In genomic region chr11:83709434-83709833, GRCh38 we compare ENCODE assay signal across 19 cellular contexts.
"Had no signal": no experiment of that assay in that cellular context is flagged by ENCODE, and none has a peak within 500 bp of the region (broad histone marks: within the 10 kb centered on the region; RNA-seq: fewer than 3 reads in every experiment).

No MANE protein-coding gene starts in this region.

- H3K9me3 ChIP-seq: heart right ventricle, mucosa of descending colon, neutrophil, right atrium auricular region, sigmoid colon, testis, transverse colon had no signal

- H3K27me3 ChIP-seq: heart right ventricle, neutrophil, right atrium auricular region, sigmoid colon, testis, transverse colon had no signal

- H3K9me3 Mint-ChIP-seq: stimulated activated naive B cell treated with anti-CD40 and anti-IgM and Interleukin-4, amounts not matched to agents 10 μg/mL and 1 μg/mL and 100 μg/mL, for 72 hours; stimulated activated naive CD8-positive, alpha-beta T cell treated with anti-CD3 and anti-CD28 coated beads, Interleukin-15, amount 100 ng/mL, for 72 hours had no signal

- H3K36me3 ChIP-seq: heart right ventricle, neutrophil, right atrium auricular region, sigmoid colon, transverse colon had no signal

- H3K36me3 Mint-ChIP-seq: naive thymus-derived CD8-positive, alpha-beta T cell; stimulated activated naive B cell treated with anti-CD40 and anti-IgM and Interleukin-4, amounts not matched to agents 10 μg/mL and 1 μg/mL and 100 μg/mL, for 72 hours had no signal

- DNase-seq: effector CD4-positive, alpha-beta T cell; heart right ventricle; hypothalamus; kidney glomerular epithelial cell; mammary epithelial cell; mucosa of descending colon; naive thymus-derived CD8-positive, alpha-beta T cell; posterior cingulate gyrus; sigmoid colon; stimulated activated CD4-positive, alpha-beta T cell treated with anti-CD3 and anti-CD28 coated beads, Interleukin-2, amount 100 ng/mL, for 24 hours; stimulated activated CD4-positive, alpha-beta T cell treated with anti-CD3 and anti-CD28 coated beads, Interleukin-4, amount 100 ng/mL, for 4 hours; stimulated activated naive B cell treated with anti-CD40 and anti-IgM and Interleukin-4, amounts not matched to agents 10 μg/mL and 1 μg/mL and 100 μg/mL, for 72 hours; stimulated activated naive CD8-positive, alpha-beta T cell treated with anti-CD3 and anti-CD28 coated beads, Interleukin-15, amount 100 ng/mL, for 72 hours; testis; transverse colon had no signal

- H3K4me3 ChIP-seq: coronary artery, heart right ventricle, mucosa of descending colon, right atrium auricular region, sigmoid colon, skin epidermis, testis, transverse colon had no signal

- H3K4me1 Mint-ChIP-seq: naive thymus-derived CD8-positive, alpha-beta T cell; stimulated activated naive B cell treated with anti-CD40 and anti-IgM and Interleukin-4, amounts not matched to agents 10 μg/mL and 1 μg/mL and 100 μg/mL, for 72 hours; stimulated activated naive CD8-positive, alpha-beta T cell treated with anti-CD3 and anti-CD28 coated beads, Interleukin-15, amount 100 ng/mL, for 72 hours had no signal

- H3K27ac Mint-ChIP-seq: naive thymus-derived CD8-positive, alpha-beta T cell; stimulated activated naive B cell treated with anti-CD40 and anti-IgM and Interleukin-4, amounts not matched to agents 10 μg/mL and 1 μg/mL and 100 μg/mL, for 72 hours; stimulated activated naive CD8-positive, alpha-beta T cell treated with anti-CD3 and anti-CD28 coated beads, Interleukin-15, amount 100 ng/mL, for 72 hours had no signal

- H3K4me3 Mint-ChIP-seq: naive thymus-derived CD8-positive, alpha-beta T cell; stimulated activated naive B cell treated with anti-CD40 and anti-IgM and Interleukin-4, amounts not matched to agents 10 μg/mL and 1 μg/mL and 100 μg/mL, for 72 hours; stimulated activated naive CD8-positive, alpha-beta T cell treated with anti-CD3 and anti-CD28 coated beads, Interleukin-15, amount 100 ng/mL, for 72 hours had no signal

- H3K4me1 ChIP-seq: heart right ventricle, right atrium auricular region, testis, transverse colon had no signal

- H3K27ac ChIP-seq: coronary artery, heart right ventricle, neutrophil, right atrium auricular region, sigmoid colon, skin epidermis, testis, transverse colon had no signal

- ATAC-seq: heart right ventricle; mucosa of descending colon; naive thymus-derived CD8-positive, alpha-beta T cell; stimulated activated naive B cell treated with anti-CD40 and anti-IgM and Interleukin-4, amounts not matched to agents 10 μg/mL and 1 μg/mL and 100 μg/mL, for 72 hours; stimulated activated naive CD8-positive, alpha-beta T cell treated with anti-CD3 and anti-CD28 coated beads, Interleukin-15, amount 100 ng/mL, for 72 hours had no signal

- H3K27me3 Mint-ChIP-seq: stimulated activated naive CD8-positive, alpha-beta T cell treated with anti-CD3 and anti-CD28 coated beads, Interleukin-15, amount 100 ng/mL, for 72 hours had no signal
